9 cellular contexts compared by ENCODE assay signal in the genomic region with DNA sequence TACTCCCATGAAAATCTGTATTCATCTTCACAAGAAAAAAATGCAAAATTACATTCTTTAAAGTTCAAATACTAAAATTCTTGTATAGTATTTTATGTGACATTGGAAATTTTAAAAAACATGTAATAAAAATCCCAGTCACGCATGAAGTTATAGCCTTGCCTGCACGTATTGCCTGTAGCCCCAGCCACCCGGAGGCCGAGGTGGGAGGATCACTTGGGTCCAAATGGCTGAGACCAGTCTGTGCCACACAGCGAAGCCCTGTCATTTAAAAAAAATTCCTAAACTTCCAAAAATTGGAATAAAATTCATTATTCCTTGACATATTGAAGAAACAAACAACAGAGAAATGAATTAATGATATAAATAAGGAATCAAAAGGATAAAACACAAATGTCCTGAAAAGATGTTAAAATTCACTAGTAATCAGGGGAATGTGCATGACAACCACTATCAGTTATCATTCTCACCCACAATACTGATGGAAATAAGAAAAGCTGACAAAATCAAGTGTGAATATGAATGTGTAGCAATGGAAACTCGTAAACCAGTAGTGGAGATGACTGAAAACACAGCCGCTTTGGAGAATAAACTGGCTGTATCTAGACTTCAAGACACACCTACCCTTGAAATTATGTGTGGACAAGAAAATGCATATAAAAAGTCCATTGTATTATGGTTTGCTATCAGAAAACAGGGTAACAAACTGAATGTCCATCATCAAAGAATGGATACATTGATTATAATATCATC. TPM values are rescaled to one million over a fixed set of nuclear protein-coding genes. Genes with fewer than 3 reads are reported as not detected.
DNase-seq lines count a peak whose midpoint lies in the region; ATAC-seq and TF ChIP-seq lines count a peak whose summit lies in the region.
"Had no signal": no experiment of that assay in that cellular context is flagged by ENCODE, and none has a peak within 500 bp of the region (broad histone marks: within the 10 kb centered on the region; RNA-seq: fewer than 3 reads in every experiment).

No MANE protein-coding gene starts in this region.

- no peaks in the 10 kb centered on the region for H3K27me3 ChIP-seq in neutrophil

- H3K27me3 Mint-ChIP-seq in CD14-positive monocyte (ENCODE audit: low read depth in 3 of 3): no peaks in the 10 kb centered on the region
- H3K27me3 Mint-ChIP-seq in activated T-helper 2 cell treated with anti-CD3 and anti-CD28 coated beads, Interferon-gamma antibody, Interleukin-2, Interleukin-4, amounts not matched to agents 10 μg/mL and 5 μg/mL and 100 μg/mL, durations not matched to agents 14 hours and 24 hours and 36 hours (ENCODE audit: low read depth): no peaks in the 10 kb centered on the region
- H3K27me3 Mint-ChIP-seq: brain had no signal

- peak overlapping the region; percentile 71 to 91 for H3K4me3 Mint-ChIP-seq in CD14-positive monocyte
- H3K4me3 Mint-ChIP-seq in activated T-helper 2 cell treated with anti-CD3 and anti-CD28 coated beads, Interferon-gamma antibody, Interleukin-2, Interleukin-4, amounts not matched to agents 10 μg/mL and 5 μg/mL and 100 μg/mL, durations not matched to agents 14 hours and 24 hours and 36 hours (ENCODE audit: low read depth): peak overlapping the region; percentile 93
- H3K4me3 Mint-ChIP-seq: brain had no signal

- H3K4me1 Mint-ChIP-seq in CD14-positive monocyte: peaks cover 54% of the 10 kb centered on the region
- H3K4me1 Mint-ChIP-seq in activated T-helper 2 cell treated with anti-CD3 and anti-CD28 coated beads, Interferon-gamma antibody, Interleukin-2, Interleukin-4, amounts not matched to agents 10 μg/mL and 5 μg/mL and 100 μg/mL, durations not matched to agents 14 hours and 24 hours and 36 hours (ENCODE audit: low read depth): peaks cover 73% of the 10 kb centered on the region

- H3K27ac Mint-ChIP-seq in CD14-positive monocyte: peak overlapping the region; percentile 32 to 95 (median 88)
- peak overlapping the region; percentile 88 for H3K27ac Mint-ChIP-seq in activated T-helper 2 cell treated with anti-CD3 and anti-CD28 coated beads, Interferon-gamma antibody, Interleukin-2, Interleukin-4, amounts not matched to agents 10 μg/mL and 5 μg/mL and 100 μg/mL, durations not matched to agents 14 hours and 24 hours and 36 hours
- H3K27ac Mint-ChIP-seq: brain had no signal

- H3K4me3 ChIP-seq in GM12864 (ENCODE audit: low read depth, low read length) (peak overlapping the region; percentile 57), neutrophil (ENCODE audit: low read depth in 1 of 2, low read length in 1 of 2) (peak overlapping the region; percentile 60 to 70)

- TF ChIP-seq CTCF in CD14-positive monocyte (IDR thresholded peaks at IDR 0.05) (no peak), GM12864 (IDR thresholded peaks at IDR 0.05; ENCODE audit: low read depth, low read length, missing control alignments) (no peak), neutrophil (IDR thresholded peaks at IDR 0.05) (no peak)

- peaks cover 0 to 8% (median 0%) of the 10 kb centered on the region in 7 donors for H3K9me3 Mint-ChIP-seq in CD14-positive monocyte
- no peaks in the 10 kb centered on the region for H3K9me3 Mint-ChIP-seq in activated T-helper 2 cell treated with anti-CD3 and anti-CD28 coated beads, Interferon-gamma antibody, Interleukin-2, Interleukin-4, amounts not matched to agents 10 μg/mL and 5 μg/mL and 100 μg/mL, durations not matched to agents 14 hours and 24 hours and 36 hours
- H3K9me3 Mint-ChIP-seq: brain had no signal

- no peak for TF ChIP-seq POLR2A in GM18505 (IDR thresholded peaks at IDR 0.05; ENCODE audit: borderline replicate concordance, extremely low read depth, insufficient read depth, insufficient read length)

- DNase-seq in CD14-positive monocyte (ENCODE audit: low spot score): no peak
- DNase-seq in GM12864 (ENCODE audit: low read depth): no peak
- DNase-seq in activated T-helper 2 cell treated with anti-CD3 and anti-CD28 coated beads, Interferon-gamma antibody, Interleukin-2, Interleukin-4, amounts not matched to agents 10 μg/mL and 5 μg/mL and 100 μg/mL, durations not matched to agents 14 hours and 24 hours and 36 hours (ENCODE audit: low spot score): no peak
- no peak for DNase-seq in RKO (ENCODE audit: low spot score)
- DNase-seq in hepatic stellate cell (ENCODE audit: low spot score): no peak

- H3K36me3 Mint-ChIP-seq in CD14-positive monocyte: peaks cover 17 to 22% of the 10 kb centered on the region in 2 donors
- H3K36me3 Mint-ChIP-seq in activated T-helper 2 cell treated with anti-CD3 and anti-CD28 coated beads, Interferon-gamma antibody, Interleukin-2, Interleukin-4, amounts not matched to agents 10 μg/mL and 5 μg/mL and 100 μg/mL, durations not matched to agents 14 hours and 24 hours and 36 hours (ENCODE audit: low read depth): peaks cover 57% of the 10 kb centered on the region

- intact Hi-C loops in CD14-positive monocyte (cut with micrococcal nuclease): no loop called here
- intact Hi-C loops in activated T-helper 2 cell treated with anti-CD3 and anti-CD28 coated beads, Interferon-gamma antibody, Interleukin-2, Interleukin-4, amounts not matched to agents 10 μg/mL and 5 μg/mL and 100 μg/mL, durations not matched to agents 14 hours and 24 hours and 36 hours (cut with micrococcal nuclease): loop anchor here (1.0 to 2.0 kb wide), 2 partner anchors 12 to 43 kb away; no protein-coding TSS in a partner anchor

- peak overlapping the region; percentile 93 for H3K27ac ChIP-seq in neutrophil

- ATAC-seq in GM18505 (IDR thresholded peaks at IDR 0.05; ENCODE audit: unreplicated experiment): no peak
- ATAC-seq: esophagus mucosa had no signal

- H3K9me3 ChIP-seq in neutrophil: no peaks in the 10 kb centered on the region

- H3K36me3 ChIP-seq in neutrophil: peaks cover 38% of the 10 kb centered on the region

- peaks cover 78 to 85% of the 10 kb centered on the region in 2 experiments for H3K4me1 ChIP-seq in neutrophil (ENCODE audit: control insufficient read depth in 1 of 2, insufficient read depth in 1 of 2, low read depth in 1 of 2, low read length in 1 of 2)

RNA-seq across cellular contexts. Expression of a gene that starts 7.5 kb away (rescaled TPM):
- 10 to 100 TPM; 76.4 to 90.9 TPM for polyA plus RNA-seq in CD14-positive monocyte
- total RNA-seq in activated T-helper 2 cell treated with anti-CD3 and anti-CD28 coated beads, Interferon-gamma antibody, Interleukin-2, Interleukin-4, amounts not matched to agents 10 μg/mL and 5 μg/mL and 100 μg/mL, durations not matched to agents 14 hours and 24 hours and 36 hours: 108 and 110 TPM in 2 replicates

RNA-seq across cellular contexts. Expression of a gene that starts 21.6 kb away (rescaled TPM):
- not detected for polyA plus RNA-seq in CD14-positive monocyte
- total RNA-seq in activated T-helper 2 cell treated with anti-CD3 and anti-CD28 coated beads, Interferon-gamma antibody, Interleukin-2, Interleukin-4, amounts not matched to agents 10 μg/mL and 5 μg/mL and 100 μg/mL, durations not matched to agents 14 hours and 24 hours and 36 hours: 0.37 and 0.94 TPM in 2 replicates
- total RNA-seq: esophagus mucosa had no signal
